In genomic region chr3:155185623-155186022, GRCh38 we compare ENCODE assay signal across 14 cellular contexts.
DNase-seq lines count a peak whose midpoint lies in the region; ATAC-seq and TF ChIP-seq lines count a peak whose summit lies in the region.
"Had no signal": no experiment of that assay in that cellular context is flagged by ENCODE, and none has a peak within 500 bp of the region (broad histone marks: within the 10 kb centered on the region; RNA-seq: fewer than 3 reads in every experiment).

No MANE protein-coding gene starts in this region.

- peaks cover 9% of the 10 kb centered on the region for H3K4me1 Mint-ChIP-seq in Calu3 (ENCODE audit: low read depth, unreplicated experiment)
- H3K4me1 Mint-ChIP-seq: central memory CD8-positive, alpha-beta T cell had no signal

- H3K36me3 Mint-ChIP-seq in Calu3 (ENCODE audit: insufficient read depth, unreplicated experiment) = no peaks in the 10 kb centered on the region
- H3K36me3 Mint-ChIP-seq: naive thymus-derived CD4-positive, alpha-beta T cell had no signal

- H3K4me1 ChIP-seq in foreskin keratinocyte = no peaks in the 10 kb centered on the region

- intact Hi-C loops in left colon (cut with DNase I, micrococcal nuclease) (no loop called here), Calu3 (cut with micrococcal nuclease; ENCODE audit: unreplicated experiment) (no loop called here)

- ATAC-seq in foreskin keratinocyte (peak; percentile 67), HG02870 (IDR thresholded peaks at IDR 0.05; ENCODE audit: unreplicated experiment) (no peak), left colon (no peak), GM21526 (IDR thresholded peaks at IDR 0.05; ENCODE audit: low FRiP score, unreplicated experiment) (no peak)
- ATAC-seq: naive thymus-derived CD4-positive, alpha-beta T cell had no signal

- no peaks in the 10 kb centered on the region for H3K27me3 ChIP-seq in foreskin keratinocyte
- H3K27me3 ChIP-seq: thyroid gland had no signal

- H3K27ac ChIP-seq in foreskin keratinocyte = no peak overlapping the region
- H3K27ac ChIP-seq: thyroid gland had no signal

- H3K27me3 Mint-ChIP-seq in Calu3 (ENCODE audit: unreplicated experiment) = no peaks in the 10 kb centered on the region
- H3K27me3 Mint-ChIP-seq: central memory CD8-positive, alpha-beta T cell had no signal

- CTCF ChIA-PET in Calu3 (lab: Charles Lee) = no interaction called here

- DNase-seq in HFF-Myc (ENCODE audit: extremely low read depth, low read depth) (peak; percentile 48), amniotic epithelial cell (ENCODE audit: low read depth) (peak; percentile 69), foreskin keratinocyte (peak; percentile 49 to 68), left colon (no peak), Calu3 (no peak)
- DNase-seq: activated CD4-positive, alpha-beta T cell treated with anti-CD3 and anti-CD28 coated beads for 4 hours; kidney; naive thymus-derived CD4-positive, alpha-beta T cell; NCI-H2081 had no signal

- no peaks in the 10 kb centered on the region for H3K9me3 Mint-ChIP-seq in Calu3 (ENCODE audit: low read depth, unreplicated experiment)
- H3K9me3 Mint-ChIP-seq: activated T-helper 2 cell treated with anti-CD3 and anti-CD28 coated beads, Interferon-gamma antibody, Interleukin-2, Interleukin-4, amounts not matched to agents 10 μg/mL and 5 μg/mL and 100 μg/mL, durations not matched to agents 14 hours and 24 hours and 36 hours; central memory CD8-positive, alpha-beta T cell had no signal

- no peak overlapping the region for H3K27ac Mint-ChIP-seq in Calu3 (ENCODE audit: unreplicated experiment)
- H3K27ac Mint-ChIP-seq: activated T-helper 2 cell treated with anti-CD3 and anti-CD28 coated beads, Interferon-gamma antibody, Interleukin-2, Interleukin-4, amounts not matched to agents 10 μg/mL and 5 μg/mL and 100 μg/mL, durations not matched to agents 14 hours and 24 hours and 36 hours; naive thymus-derived CD4-positive, alpha-beta T cell had no signal

- no peak overlapping the region for H3K4me3 Mint-ChIP-seq in Calu3 (ENCODE audit: low read depth, unreplicated experiment)
- H3K4me3 Mint-ChIP-seq: central memory CD8-positive, alpha-beta T cell; naive thymus-derived CD4-positive, alpha-beta T cell had no signal

- BruUV-seq in Calu3 (replicated peaks; lab: Mats Ljungman, UMichigan) = no TSS peak

- H3K4me3 ChIP-seq in HFF-Myc (replicated peaks; ENCODE audit: low read depth, low read length) = no peak overlapping the region
- H3K4me3 ChIP-seq: thyroid gland had no signal

- TF ChIP-seq CTCF in HFF-Myc (IDR thresholded peaks at IDR 0.05; ENCODE audit: low read depth, low read length, missing control alignments) (no peak), foreskin keratinocyte (conservative IDR thresholded peaks at IDR 0.05) (no peak), Calu3 (IDR thresholded peaks at IDR 0.05; ENCODE audit: unreplicated experiment) (no peak)

Comparison
In these comparisons a context has a peak if more than half of its experiments do, and no peak if none do; other contexts are left out.
1. DNase-seq: peak in HFF-Myc (single experiment), amniotic epithelial cell (single experiment) and foreskin keratinocyte (2 of 2); none in left colon (0 of 2) and Calu3 (single experiment).